Comparison of ENCODE assay signal across 9 cellular contexts in the genomic region with DNA sequence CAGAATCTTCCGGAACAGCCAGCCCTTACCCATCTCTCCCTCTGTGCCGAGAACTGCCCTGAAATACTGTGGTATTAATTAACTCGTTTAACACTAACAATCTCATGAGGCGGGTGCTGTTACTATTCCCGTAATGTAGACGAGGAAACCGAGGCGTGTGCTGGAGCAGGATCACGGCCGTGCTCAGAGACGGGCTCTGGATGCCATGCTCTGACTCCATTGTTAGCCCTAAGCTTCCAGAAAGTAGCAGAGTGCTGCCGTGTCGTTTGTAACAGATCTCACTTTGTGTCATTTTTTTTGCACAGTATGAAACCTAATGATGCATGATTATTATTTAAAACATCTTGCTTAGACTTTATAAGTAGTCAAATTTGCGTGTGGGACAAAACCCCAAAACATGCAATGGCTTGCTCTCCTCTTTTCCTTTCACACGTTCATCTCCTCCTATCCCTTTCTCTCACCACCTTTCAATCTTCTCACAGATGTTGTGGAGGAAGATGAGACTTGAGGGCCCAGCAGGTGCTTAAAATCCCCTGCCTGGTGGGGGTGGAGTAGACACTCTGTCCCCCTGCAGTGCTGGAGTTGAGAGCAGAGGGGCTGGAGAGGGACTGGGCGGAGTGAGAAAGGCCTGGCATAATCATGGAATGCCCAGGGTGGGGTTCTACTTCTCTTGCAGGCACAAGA. TPM values are rescaled to one million over a fixed set of nuclear protein-coding genes. Genes with fewer than 3 reads are reported as not detected.
DNase-seq lines count a peak whose midpoint lies in the region; ATAC-seq, FAIRE-seq and TF ChIP-seq lines count a peak whose summit lies in the region.
"Had no signal": no experiment of that assay in that cellular context is flagged by ENCODE, and none has a peak within 500 bp of the region (broad histone marks: within the 10 kb centered on the region; RNA-seq: fewer than 3 reads in every experiment).

No MANE protein-coding gene starts in this region.

- H3K36me3 ChIP-seq in RWPE2 (ENCODE audit: low read depth) (peaks cover 28% of the 10 kb centered on the region), esophagus (ENCODE audit: control insufficient read depth in 2 of 2, insufficient read depth in 2 of 2, low read length in 1 of 2) (peaks cover 0 to 9% of the 10 kb centered on the region in 2 donors), pancreas (peaks cover 0 to 7% (median 0%) of the 10 kb centered on the region in 3 donors), mesenchymal stem cell (ENCODE audit: control insufficient read depth in 1 of 2, insufficient read depth in 2 of 2, low read depth in 1 of 2, low read length in 2 of 2) (no peaks in the 10 kb centered on the region)
- H3K36me3 ChIP-seq: SJSA1 had no signal

- peaks cover 7% of the 10 kb centered on the region for H3K4me1 ChIP-seq in RWPE2 (ENCODE audit: insufficient read depth, poor library complexity, severe bottlenecking)
- H3K4me1 ChIP-seq in esophagus (ENCODE audit: control insufficient read depth in 2 of 2, insufficient read depth in 2 of 2, low read length in 1 of 2), result peaks cover 0 to 16% of the 10 kb centered on the region in 2 donors
- H3K4me1 ChIP-seq in pancreas, result peaks cover 11 to 30% (median 17%) of the 10 kb centered on the region in 3 donors
- no peaks in the 10 kb centered on the region for H3K4me1 ChIP-seq in mesenchymal stem cell (ENCODE audit: control insufficient read depth, insufficient read depth, low read depth, low read length)
- H3K4me1 ChIP-seq: SJSA1 had no signal

- H3K79me1 ChIP-seq in mesenchymal stem cell (replicated peaks; ENCODE audit: low read length, poor library complexity, severe bottlenecking), result no peaks in the 10 kb centered on the region

- no peak for DNase-seq in RWPE2 (ENCODE audit: low spot score)
- no peak for DNase-seq in pancreas
- no peak for DNase-seq in mesenchymal stem cell
- no peak for DNase-seq in pons (ENCODE audit: low spot score)
- no peak for DNase-seq in CD1c-positive myeloid dendritic cell (ENCODE audit: extremely low spot score)

- no peak overlapping the region for H3K4me2 ChIP-seq in mesenchymal stem cell (ENCODE audit: low read length, poor library complexity, severe bottlenecking)

- H2AFZ ChIP-seq in mesenchymal stem cell (ENCODE audit: low read depth, low read length), result no peak overlapping the region

- no peak overlapping the region for H3K18ac ChIP-seq in mesenchymal stem cell (ENCODE audit: low read depth in 1 of 2, low read length in 2 of 2)

- intact Hi-C loops in pancreas (cut with DNase I), result no loop called here

- no peak overlapping the region for H3K14ac ChIP-seq in mesenchymal stem cell (ENCODE audit: low read length in 2 of 2)

- no peak overlapping the region for H4K91ac ChIP-seq in mesenchymal stem cell (ENCODE audit: low read length)

- no peak overlapping the region for H2AK5ac ChIP-seq in mesenchymal stem cell (ENCODE audit: low read length, severe bottlenecking)

- FAIRE-seq in pancreas (lab: Jason Lieb, UNC), result no peak

- H3K27ac ChIP-seq in RWPE2 (ENCODE audit: poor library complexity, severe bottlenecking) (peak overlapping the region; percentile 58), esophagus (ENCODE audit: low read depth in 2 of 2, low read length in 1 of 2) (peak overlapping the region; percentile 83 to 95), pancreas (peak overlapping the region; percentile 98 to 99 (median 98)), mesenchymal stem cell (ENCODE audit: low read length, poor library complexity, severe bottlenecking) (no peak overlapping the region)
- H3K27ac ChIP-seq: SJSA1 had no signal

- no peak overlapping the region for H4K8ac ChIP-seq in mesenchymal stem cell (ENCODE audit: low read length)

- no peak overlapping the region for H3K9ac ChIP-seq in mesenchymal stem cell (ENCODE audit: low read length)

- H3K23ac ChIP-seq in mesenchymal stem cell (ENCODE audit: low read length in 2 of 2), result no peak overlapping the region

- no peaks in the 10 kb centered on the region for H3K27me3 ChIP-seq in RWPE2 (ENCODE audit: insufficient read depth, poor library complexity, severe bottlenecking)
- H3K27me3 ChIP-seq in esophagus (ENCODE audit: control insufficient read depth in 1 of 2, insufficient read depth in 2 of 2, low read length in 2 of 2), result no peaks in the 10 kb centered on the region
- H3K27me3 ChIP-seq in pancreas, result no peaks in the 10 kb centered on the region
- peaks cover 8 to 19% of the 10 kb centered on the region in 2 experiments for H3K27me3 ChIP-seq in mesenchymal stem cell (ENCODE audit: control insufficient read depth in 1 of 2, insufficient read depth in 1 of 2, low read length in 2 of 2)
- H3K27me3 ChIP-seq: SJSA1 had no signal

- H2BK120ac ChIP-seq in mesenchymal stem cell (ENCODE audit: low read depth, low read length), result no peak overlapping the region

- H2BK5ac ChIP-seq in mesenchymal stem cell (ENCODE audit: low read depth, low read length, poor library complexity, severe bottlenecking), result no peak overlapping the region

- peak overlapping the region in 1 of 2 experiments; percentile 39 for H2BK12ac ChIP-seq in mesenchymal stem cell (ENCODE audit: low read length in 2 of 2)

- ATAC-seq in GM18502 (IDR thresholded peaks at IDR 0.05; ENCODE audit: poor library complexity, unreplicated experiment), result peak; percentile 17
- peak; percentile 19 for ATAC-seq in HG02885 (IDR thresholded peaks at IDR 0.05; ENCODE audit: poor library complexity, unreplicated experiment)
- ATAC-seq in RWPE2 (ENCODE audit: low read depth), result peak; percentile 64
- peak in 2 of 4 donors; percentile 28 to 33 for ATAC-seq in pancreas

- H2BK15ac ChIP-seq in mesenchymal stem cell (ENCODE audit: low read depth, poor library complexity, severe bottlenecking), result no peak overlapping the region

- peak; percentile 15 for TF ChIP-seq CTCF in RWPE2 (IDR thresholded peaks at IDR 0.05; ENCODE audit: poor library complexity, severe bottlenecking)
- TF ChIP-seq CTCF in pancreas (IDR thresholded peaks at IDR 0.05), result no peak

- H3K4me3 ChIP-seq in RWPE2 (ENCODE audit: severe bottlenecking) (peak overlapping the region; percentile 83), esophagus (ENCODE audit: low read depth in 1 of 2, low read length in 2 of 2) (peak overlapping the region; percentile 65 to 82), pancreas (peak overlapping the region; percentile 64 to 82 (median 74)), mesenchymal stem cell (ENCODE audit: insufficient read depth in 1 of 2, low read depth in 1 of 2, low read length in 2 of 2) (peak overlapping the region in 1 of 2 experiments; percentile 71)
- H3K4me3 ChIP-seq: SJSA1 had no signal

- no peak overlapping the region for H3K4ac ChIP-seq in mesenchymal stem cell (ENCODE audit: low read depth in 1 of 2, low read length in 2 of 2)

- 11 to 13% methylated on average over 16 of the region's 16 CpGs for WGBS in esophagus, 2 donors
- 7 to 10% methylated on average over 16 of the region's 16 CpGs for WGBS in pancreas, 2 donors
- 84% methylated on average over 12 of the region's 16 CpGs for WGBS in mesenchymal stem cell

- no peaks in the 10 kb centered on the region for H3K9me3 ChIP-seq in RWPE2 (ENCODE audit: severe bottlenecking)
- no peaks in the 10 kb centered on the region for H3K9me3 ChIP-seq in esophagus (ENCODE audit: control insufficient read depth in 2 of 2, insufficient read depth in 1 of 2, low read depth in 1 of 2, low read length in 1 of 2)
- H3K9me3 ChIP-seq in pancreas, result no peaks in the 10 kb centered on the region
- H3K9me3 ChIP-seq in mesenchymal stem cell (ENCODE audit: control insufficient read depth, low read length), result no peaks in the 10 kb centered on the region
- H3K9me3 ChIP-seq: SJSA1 had no signal

RNA-seq across cellular contexts. Expression of gene ACTR3C, which starts 0.5 kb away (rescaled TPM):
- polyA plus RNA-seq in esophagus, result 1 to 10 TPM; 8.0 to 8.5 TPM
- 10 to 100 TPM; 12.3 to 26.5 (median 17.7) TPM for total RNA-seq in pancreas
- polyA plus RNA-seq in pancreas, result 10 to 100 TPM in 1 of 2 donors, 1 to 10 TPM in 1; 9.0 to 10.9 TPM
- polyA plus RNA-seq in mesenchymal stem cell (2013, experiment 1 of 2), result not detected
- not detected for polyA plus RNA-seq in mesenchymal stem cell (2013, experiment 2 of 2)
- total RNA-seq: SJSA1 had no signal

RNA-seq across cellular contexts. Expression of gene LRRC61, which starts 0.7 kb away (rescaled TPM):
- polyA plus RNA-seq in esophagus (1 to 10 TPM; 5.2 to 8.3 TPM), pancreas (10 to 100 TPM in 1 of 2 donors, 1 to 10 TPM in 1; 7.1 to 11.2 TPM)
- 10 to 100 TPM in 1 of 6 donors, 1 to 10 TPM in 5; 7.1 to 10.3 (median 8.8) TPM for total RNA-seq in pancreas
- not detected for polyA plus RNA-seq in mesenchymal stem cell (2013, experiment 1 of 2)
- not detected for polyA plus RNA-seq in mesenchymal stem cell (2013, experiment 2 of 2)
- total RNA-seq: SJSA1 had no signal

RNA-seq across cellular contexts. Expression of gene RARRES2, which starts 17.6 kb away (rescaled TPM):
- polyA plus RNA-seq in esophagus (10 to 100 TPM; 22.6 to 39.3 TPM), pancreas (100 to 1,000 TPM; 184 to 246 TPM)
- 100 to 1,000 TPM; 125 to 408 (median 236) TPM for total RNA-seq in pancreas
- 155 TPM for polyA plus RNA-seq in mesenchymal stem cell (2013, experiment 1 of 2)
- polyA plus RNA-seq in mesenchymal stem cell (2013, experiment 2 of 2), result 162 TPM
- total RNA-seq: SJSA1 had no signal

RNA-seq across cellular contexts. Expression of gene REPIN1, which starts 44.8 kb away (rescaled TPM):
- polyA plus RNA-seq in esophagus (10 to 100 TPM; 22.7 to 32.6 TPM), pancreas (10 to 100 TPM; 57.5 to 78.8 TPM)
- 10 to 100 TPM; 48.1 to 76.3 (median 63.2) TPM for total RNA-seq in pancreas
- polyA plus RNA-seq in mesenchymal stem cell (2013, experiment 1 of 2), result 68.4 TPM
- polyA plus RNA-seq in mesenchymal stem cell (2013, experiment 2 of 2), result 69.3 TPM

RNA-seq across cellular contexts. Expression of gene ZNF775, which starts 55.3 kb away (rescaled TPM):
- polyA plus RNA-seq in esophagus (1 to 10 TPM in 1 of 2 donors, under 1 TPM in 1; 0.81 to 1.6 TPM), pancreas (1 to 10 TPM; 3.2 to 7.4 TPM)
- total RNA-seq in pancreas, result 1 to 10 TPM; 2.0 to 3.9 (median 2.8) TPM
- polyA plus RNA-seq in mesenchymal stem cell (2013, experiment 1 of 2), result 5.1 TPM
- 4.8 TPM for polyA plus RNA-seq in mesenchymal stem cell (2013, experiment 2 of 2)

Comparison
In these comparisons a context has a peak if more than half of its experiments do, and no peak if none do; other contexts are left out.
1. RNA of gene RARRES2, which starts 17.6 kb away (polyA plus RNA-seq): 184 to 246 TPM in pancreas; 22.6 to 39.3 TPM in esophagus; every median in the first group is over 4 times any median in the second.